Comparison of ENCODE assay signal across 21 cellular contexts in the genomic region with DNA sequence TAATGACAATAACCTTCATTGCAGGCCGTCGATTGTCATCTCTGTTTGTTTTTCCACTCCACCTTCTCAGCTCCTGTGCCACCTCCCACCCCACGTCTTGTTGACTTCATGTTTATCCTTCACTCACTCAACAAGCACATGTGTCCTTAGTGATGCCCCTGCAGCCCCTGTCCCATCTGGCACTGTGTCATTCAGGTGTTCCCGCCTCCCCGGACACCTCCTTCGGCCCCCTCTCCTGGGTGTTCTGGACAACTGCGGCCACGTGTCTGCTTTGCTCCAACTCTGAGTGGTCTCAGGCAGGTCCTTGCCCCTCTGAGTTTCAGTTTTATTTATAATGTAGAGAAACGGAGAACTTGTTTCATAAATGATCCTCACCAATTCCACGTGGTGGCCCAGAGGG.
A peak's percentile ranks its signal among the peaks of the same experiment; 100 is the strongest.
DNase-seq lines count a peak whose midpoint lies in the region; ATAC-seq and TF ChIP-seq lines count a peak whose summit lies in the region.
"Had no signal": no experiment of that assay in that cellular context is flagged by ENCODE, and none has a peak within 500 bp of the region (broad histone marks: within the 10 kb centered on the region; RNA-seq: fewer than 3 reads in every experiment).

No MANE protein-coding gene starts in this region.

- TF ChIP-seq RAD21 in HCT116 (IDR thresholded peaks at IDR 0.05; ENCODE audit: low read depth) = no peak; the same call in 1 of the 2 replicates

- TF ChIP-seq POLR2A in HCT116 (IDR thresholded peaks at IDR 0.05; ENCODE audit: borderline replicate concordance, extremely low read depth, insufficient read depth, insufficient read length) = no peak

- TF ChIP-seq CTCF in BE2C (IDR thresholded peaks at IDR 0.05; ENCODE audit: low read depth, low read length) (peak; percentile 29), HCT116 (IDR thresholded peaks at IDR 0.05 in 2 of 3, conservative IDR thresholded peaks at IDR 0.05 in 1 of 3; ENCODE audit: borderline replicate concordance in 1 of 3, insufficient read depth in 1 of 3, low read depth in 2 of 3, low read length in 2 of 3) (peak in 2 of 3 experiments; percentile 23 to 32; a peak in 2 of 6 replicates), choroid plexus epithelial cell (conservative IDR thresholded peaks at IDR 0.05; ENCODE audit: low read depth, low read length) (peak; percentile 20), neural progenitor cell (IDR thresholded peaks at IDR 0.05) (peak; percentile 19)

- H3K4me3 Mint-ChIP-seq in neural progenitor cell = peak overlapping the region; percentile 55
- H3K4me3 Mint-ChIP-seq: activated T-cell treated with anti-CD3 and anti-CD28 coated beads, Interleukin-2, amount 50 U/mL, for 72 hours; T-cell had no signal

- DNase-seq in BE2C (no peak), HCT116 (ENCODE audit: low read depth, low spot score) (no peak), choroid plexus epithelial cell (ENCODE audit: low read depth) (no peak), neural progenitor cell (ENCODE audit: low spot score) (peak; percentile 26), substantia nigra (lab: John Stamatoyannopoulos, UW) (no peak), inferior parietal cortex (ENCODE audit: extremely low spot score) (no peak)
- DNase-seq: activated CD4-positive, alpha-beta T cell treated with anti-CD3 and anti-CD28 coated beads for 4 hours; activated T-cell treated with anti-CD3 and anti-CD28 coated beads, Interleukin-2, amount 50 U/mL, for 72 hours; foreskin keratinocyte; NCI-H1694 treated with DMSO at 0.1 percent for 48 hours; NCI-H226; SIG-M5; T-cell; uterus had no signal

- H2AFZ ChIP-seq in HCT116 (ENCODE audit: low read depth, low read length, poor library complexity, severe bottlenecking) = no peak overlapping the region
- no peak overlapping the region for H2AFZ ChIP-seq in neural progenitor cell (replicated peaks)

- peaks cover 10% of the 10 kb centered on the region for H3K27me3 Mint-ChIP-seq in neural progenitor cell (ENCODE audit: insufficient read depth, low read depth)

- H3K9ac ChIP-seq in HCT116 (ENCODE audit: low read length) (no peak overlapping the region), neural progenitor cell (no peak overlapping the region)

- H3K9me3 ChIP-seq in BE2C (no peaks in the 10 kb centered on the region), HCT116 (ENCODE audit: control insufficient read depth in 1 of 2, insufficient read depth in 1 of 2, low read depth in 1 of 2, low read length in 2 of 2) (no peaks in the 10 kb centered on the region), neural progenitor cell (ENCODE audit: low read depth) (no peaks in the 10 kb centered on the region)
- H3K9me3 ChIP-seq: pancreas, right lobe of liver, uterus had no signal

- H3K27ac ChIP-seq in HCT116 (ENCODE audit: low read depth, low read length) (no peak overlapping the region), neural progenitor cell (no peak overlapping the region), substantia nigra (ENCODE audit: low read depth, low read length, poor library complexity, severe bottlenecking) (no peak overlapping the region)
- H3K27ac ChIP-seq: epithelial cell of prostate, foreskin keratinocyte, pancreas, right lobe of liver, uterus had no signal

- H3K4me1 Mint-ChIP-seq in neural progenitor cell = peaks cover 34% of the 10 kb centered on the region
- H3K4me1 Mint-ChIP-seq: T-cell had no signal

- H3K36me3 ChIP-seq in BE2C (no peaks in the 10 kb centered on the region), HCT116 (ENCODE audit: control insufficient read depth in 1 of 2, insufficient read depth in 2 of 2, low read length in 2 of 2) (no peaks in the 10 kb centered on the region), neural progenitor cell (no peaks in the 10 kb centered on the region)
- H3K36me3 ChIP-seq: pancreas, right lobe of liver, uterus had no signal

- ATAC-seq in HCT116 (no peak), HG03108 (IDR thresholded peaks at IDR 0.05; ENCODE audit: unreplicated experiment) (no peak), GM18498 (IDR thresholded peaks at IDR 0.05; ENCODE audit: unreplicated experiment) (no peak)
- ATAC-seq: activated naive CD4-positive, alpha-beta T cell treated with anti-CD3 and anti-CD28 coated beads, Interleukin-2, amount 50 U/mL, for 72 hours; activated T-cell treated with anti-CD3 and anti-CD28 coated beads, Interleukin-2, amount 50 U/mL, for 72 hours; foreskin keratinocyte; K562; pancreas; right lobe of liver; T-cell had no signal

- H3K9me3 Mint-ChIP-seq in neural progenitor cell = peaks cover 6% of the 10 kb centered on the region
- H3K9me3 Mint-ChIP-seq: activated naive CD4-positive, alpha-beta T cell treated with anti-CD3 and anti-CD28 coated beads, Interleukin-2, amount 50 U/mL, for 72 hours had no signal

- H3K4me2 ChIP-seq in HCT116 (ENCODE audit: low read length) = no peak overlapping the region
- no peak overlapping the region for H3K4me2 ChIP-seq in neural progenitor cell

- no peaks in the 10 kb centered on the region for H3F3A ChIP-seq in neural progenitor cell (ENCODE audit: low read depth)

- no peaks in the 10 kb centered on the region for H3K27me3 ChIP-seq in BE2C
- peaks cover 27% of the 10 kb centered on the region; the same call in 1 of the 2 replicates for H3K27me3 ChIP-seq in HCT116 (ENCODE audit: insufficient read depth, low read length)
- H3K27me3 ChIP-seq in neural progenitor cell = no peaks in the 10 kb centered on the region
- H3K27me3 ChIP-seq: pancreas, right lobe of liver, uterus had no signal

- H3K36me3 Mint-ChIP-seq in neural progenitor cell = no peaks in the 10 kb centered on the region
- H3K36me3 Mint-ChIP-seq: T-cell had no signal

- no peak overlapping the region for H3K4me3 ChIP-seq in BE2C (ENCODE audit: low read depth, low read length)
- no peak overlapping the region for H3K4me3 ChIP-seq in HCT116 (replicated peaks in 1 of 2; ENCODE audit: low read depth in 1 of 2, low read length in 2 of 2)
- H3K4me3 ChIP-seq in choroid plexus epithelial cell (ENCODE audit: low read depth, low read length) = no peak overlapping the region
- no peak overlapping the region for H3K4me3 ChIP-seq in neural progenitor cell
- H3K4me3 ChIP-seq: K562, pancreas, right lobe of liver, uterus had no signal

- H3K79me2 ChIP-seq in HCT116 (ENCODE audit: insufficient read depth, low read length) = no peaks in the 10 kb centered on the region
- no peaks in the 10 kb centered on the region for H3K79me2 ChIP-seq in neural progenitor cell (ENCODE audit: low read depth)

- POLR2A ChIA-PET in HCT116 (lab: Charles Lee) = no interaction called here

- RAD21 ChIA-PET in HCT116 (lab: Charles Lee; ENCODE audit: low non-redundant PET in 1 of 2, low total read pairs in 2 of 2, uncharacterized antibody in 2 of 2, unreplicated experiment in 2 of 2) = no interaction called here

- peak overlapping the region; percentile 67 for H3K27ac Mint-ChIP-seq in neural progenitor cell
- H3K27ac Mint-ChIP-seq: activated naive CD4-positive, alpha-beta T cell treated with anti-CD3 and anti-CD28 coated beads, Interleukin-2, amount 50 U/mL, for 72 hours; activated T-cell treated with anti-CD3 and anti-CD28 coated beads, Interleukin-2, amount 50 U/mL, for 72 hours had no signal

- CTCF ChIA-PET in HCT116 (lab: Charles Lee) = no interaction called here

- H4K20me1 ChIP-seq in HCT116 (ENCODE audit: insufficient read depth) (no peaks in the 10 kb centered on the region), neural progenitor cell (ENCODE audit: low read depth) (no peaks in the 10 kb centered on the region)

- intact Hi-C loops in HCT116 (cut with micrococcal nuclease) = no loop called here

- no peaks in the 10 kb centered on the region for H3K9me2 ChIP-seq in HCT116 (ENCODE audit: insufficient read depth)

- H3K4me1 ChIP-seq in BE2C = peaks cover 45% of the 10 kb centered on the region
- peaks cover 16 to 17% of the 10 kb centered on the region in 2 experiments for H3K4me1 ChIP-seq in HCT116 (ENCODE audit: control insufficient read depth in 1 of 2, insufficient read depth in 2 of 2, low read length in 2 of 2)
- H3K4me1 ChIP-seq in neural progenitor cell = no peaks in the 10 kb centered on the region
- H3K4me1 ChIP-seq: pancreas, right lobe of liver had no signal

- BruUV-seq in HCT116 (replicated peaks; lab: Mats Ljungman, UMichigan) = no TSS peak

TF ChIP-seq in HCT116, 20 proteins besides CTCF, POLR2A, EP300 and RAD21 (continues in another document):
- TF ChIP-seq ZBTB33 (IDR thresholded peaks at IDR 0.05; ENCODE audit: extremely low read depth, insufficient replicate concordance, low read length) = no peak
